In the genomic region with DNA sequence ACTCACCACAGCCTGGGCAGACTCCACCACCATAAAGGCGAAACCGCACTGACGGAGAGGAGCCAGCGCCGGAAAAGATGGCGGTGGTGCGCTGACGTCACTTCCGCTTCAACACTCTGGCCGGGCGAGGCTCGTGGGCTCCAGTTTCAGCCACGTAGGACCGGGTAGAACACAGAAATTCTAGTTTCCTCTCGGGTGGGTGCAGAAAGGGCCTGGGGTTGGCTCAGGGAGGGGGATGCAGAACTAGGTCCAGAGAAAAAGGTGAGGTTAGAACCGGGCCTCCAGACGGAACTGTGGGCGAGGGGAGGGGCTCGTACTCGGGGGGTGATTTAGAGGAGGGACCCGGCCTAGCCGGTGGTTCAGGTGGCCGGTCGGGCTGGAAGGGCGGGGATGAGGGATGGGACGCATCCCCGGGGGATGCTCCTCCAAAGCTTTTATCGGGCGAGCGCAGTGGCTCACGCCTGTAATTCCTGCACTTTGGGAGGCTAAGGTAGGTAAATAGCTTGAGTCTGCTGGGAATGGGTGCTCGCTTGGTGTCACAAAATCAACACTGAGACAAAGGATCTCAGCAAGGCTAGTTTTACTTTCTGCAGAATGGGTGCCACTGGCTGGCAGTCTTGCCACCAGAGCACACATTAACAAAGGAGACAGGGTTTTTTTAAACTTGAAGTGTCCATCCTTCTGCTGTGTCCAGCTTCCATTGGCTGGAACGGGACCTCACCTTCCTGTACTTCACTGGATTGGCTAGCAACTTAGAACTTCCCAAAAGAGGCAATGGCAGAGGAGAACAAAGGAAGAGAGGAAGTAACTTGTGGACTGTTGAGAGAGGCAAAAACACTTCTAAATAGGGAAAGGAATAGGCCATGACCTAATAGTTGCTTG, we compare ENCODE assay signal across 8 cellular contexts. TPM values are rescaled to one million over a fixed set of nuclear protein-coding genes. Genes with fewer than 3 reads are reported as not detected.
DNase-seq lines count a peak whose midpoint lies in the region; ATAC-seq, FAIRE-seq and TF ChIP-seq lines count a peak whose summit lies in the region.

Gene ZNF561, minus strand, starts transcription at position 77 of the 882 bp plus-strand sequence. CDS start 1,776 bp downstream, outside the sequence.

- peak; percentile 89 for TF ChIP-seq POLR2A in GM12891 (IDR thresholded peaks at IDR 0.05; ENCODE audit: low read depth, low read length)

- ATAC-seq in HG02885 (IDR thresholded peaks at IDR 0.05; ENCODE audit: poor library complexity, unreplicated experiment) (peak; percentile 83), HG03457 (IDR thresholded peaks at IDR 0.05; ENCODE audit: unreplicated experiment) (no peak)

- FAIRE-seq in GM12891 (lab: Jason Lieb, UNC) = peak; percentile 96

- DNase-seq in GM12891 (ENCODE audit: insufficient read length, low spot score) = peak; percentile 56
- DNase-seq in NCI-H2029 treated with DMSO at 0.1 percent for 48 hours (lab: John Stamatoyannopoulos, UW) = peak; percentile 55
- DNase-seq in T1000 (lab: John Stamatoyannopoulos, UW) = peak; percentile 76
- DNase-seq in astrocyte of the hippocampus (ENCODE audit: low read depth, low spot score) = peak; percentile 97
- peak; percentile 53 to 99 (median 81) for DNase-seq in hypothalamus (lab: John Stamatoyannopoulos, UW)
- peak; percentile 64 for DNase-seq in retinal pigment epithelial cell (ENCODE audit: low read depth)

- TF ChIP-seq CTCF in retinal pigment epithelial cell (conservative IDR thresholded peaks at IDR 0.05; ENCODE audit: low read depth, low read length) = no peak

- H3K4me3 ChIP-seq in retinal pigment epithelial cell (ENCODE audit: low read length) = peak within 1 kb of the TSS; percentile 98

TF ChIP-seq in GM12891, 5 proteins besides CTCF, POLR2A, EP300 and RAD21:
- TF ChIP-seq SPI1 (IDR thresholded peaks at IDR 0.05; ENCODE audit: low read depth, low read length) (peak; percentile 43; the same call in 1 of the 2 replicates), PAX5 (IDR thresholded peaks at IDR 0.05; ENCODE audit: insufficient read depth, low read length, severe bottlenecking) (no peak), POU2F2 (IDR thresholded peaks at IDR 0.05; ENCODE audit: low read depth, low read length) (peak; percentile 63), POLR2AphosphoS5 (IDR thresholded peaks at IDR 0.05; ENCODE audit: low read depth, low read length) (peak; percentile 65; the same call in 1 of the 2 replicates)

RNA-seq across cellular contexts. Expression of gene ZNF561, which starts in this region (rescaled TPM):
- 12.1 TPM for polyA plus RNA-seq in GM12891 (2012; ENCODE audit: low read depth, missing spikeins)
